Comparison of ENCODE assay signal across 1 cellular context in the genomic region with DNA sequence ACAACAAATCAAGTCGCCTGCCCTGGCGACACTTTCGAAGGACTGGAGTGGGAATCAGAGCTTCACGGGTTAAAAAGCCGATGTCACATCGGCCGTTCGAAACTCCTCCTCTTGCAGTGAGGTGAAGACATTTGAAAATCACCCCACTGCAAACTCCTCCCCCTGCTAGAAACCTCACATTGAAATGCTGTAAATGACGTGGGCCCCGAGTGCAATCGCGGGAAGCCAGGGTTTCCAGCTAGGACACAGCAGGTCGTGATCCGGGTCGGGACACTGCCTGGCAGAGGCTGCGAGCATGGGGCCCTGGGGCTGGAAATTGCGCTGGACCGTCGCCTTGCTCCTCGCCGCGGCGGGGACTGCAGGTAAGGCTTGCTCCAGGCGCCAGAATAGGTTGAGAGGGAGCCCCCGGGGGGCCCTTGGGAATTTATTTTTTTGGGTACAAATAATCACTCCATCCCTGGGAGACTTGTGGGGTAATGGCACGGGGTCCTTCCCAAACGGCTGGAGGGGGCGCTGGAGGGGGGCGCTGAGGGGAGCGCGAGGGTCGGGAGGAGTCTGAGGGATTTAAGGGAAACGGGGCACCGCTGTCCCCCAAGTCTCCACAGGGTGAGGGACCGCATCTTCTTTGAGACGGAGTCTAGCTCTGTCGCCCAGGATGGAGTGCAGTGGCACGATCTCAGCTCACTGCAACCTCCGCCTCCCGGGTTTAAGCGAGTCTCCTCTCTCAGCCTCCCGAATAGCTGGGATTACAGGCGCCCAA.
TF ChIP-seq lines count a peak whose summit lies in the region.

A gene (plus strand): TSS at position 210 of the 760 bp plus-strand sequence. CDS start 86 bp downstream, at position 296.

TF ChIP-seq in GM12878, 131 proteins besides CTCF, POLR2A, EP300 and RAD21 (continued from another document):
- TF ChIP-seq, protein P1, sequence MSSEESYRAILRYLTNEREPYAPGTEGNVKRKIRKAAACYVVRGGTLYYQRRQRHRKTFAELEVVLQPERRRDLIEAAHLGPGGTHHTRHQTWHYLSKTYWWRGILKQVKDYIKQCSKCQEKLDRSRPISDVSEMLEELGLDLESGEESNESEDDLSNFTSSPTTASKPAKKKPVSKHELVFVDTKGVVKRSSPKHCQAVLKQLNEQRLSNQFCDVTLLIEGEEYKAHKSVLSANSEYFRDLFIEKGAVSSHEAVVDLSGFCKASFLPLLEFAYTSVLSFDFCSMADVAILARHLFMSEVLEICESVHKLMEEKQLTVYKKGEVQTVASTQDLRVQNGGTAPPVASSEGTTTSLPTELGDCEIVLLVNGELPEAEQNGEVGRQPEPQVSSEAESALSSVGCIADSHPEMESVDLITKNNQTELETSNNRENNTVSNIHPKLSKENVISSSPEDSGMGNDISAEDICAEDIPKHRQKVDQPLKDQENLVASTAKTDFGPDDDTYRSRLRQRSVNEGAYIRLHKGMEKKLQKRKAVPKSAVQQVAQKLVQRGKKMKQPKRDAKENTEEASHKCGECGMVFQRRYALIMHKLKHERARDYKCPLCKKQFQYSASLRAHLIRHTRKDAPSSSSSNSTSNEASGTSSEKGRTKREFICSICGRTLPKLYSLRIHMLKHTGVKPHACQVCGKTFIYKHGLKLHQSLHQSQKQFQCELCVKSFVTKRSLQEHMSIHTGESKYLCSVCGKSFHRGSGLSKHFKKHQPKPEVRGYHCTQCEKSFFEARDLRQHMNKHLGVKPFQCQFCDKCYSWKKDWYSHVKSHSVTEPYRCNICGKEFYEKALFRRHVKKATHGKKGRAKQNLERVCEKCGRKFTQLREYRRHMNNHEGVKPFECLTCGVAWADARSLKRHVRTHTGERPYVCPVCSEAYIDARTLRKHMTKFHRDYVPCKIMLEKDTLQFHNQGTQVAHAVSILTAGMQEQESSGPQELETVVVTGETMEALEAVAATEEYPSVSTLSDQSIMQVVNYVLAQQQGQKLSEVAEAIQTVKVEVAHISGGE (CRISPR knock-in tag; IDR thresholded peaks at IDR 0.05): no peak
- TF ChIP-seq SREBF2 (IDR thresholded peaks at IDR 0.05; ENCODE audit: low read length) (peak; percentile 77), TCF12 (IDR thresholded peaks at IDR 0.05; ENCODE audit: low read depth, low read length) (peak; percentile 25; the same call in 1 of the 2 replicates), CBX3 (IDR thresholded peaks at IDR 0.05; ENCODE audit: borderline replicate concordance, low read depth) (no peak), FOXM1 (IDR thresholded peaks at IDR 0.05; ENCODE audit: low read depth, low read length) (no peak), NR2C1 (IDR thresholded peaks at IDR 0.05) (no peak), PML (IDR thresholded peaks at IDR 0.05; ENCODE audit: low read length) (peak; percentile 82), SREBF1 (IDR thresholded peaks at IDR 0.05; ENCODE audit: low read length) (peak; percentile 73; the same call in 1 of the 2 replicates), SIN3A (IDR thresholded peaks at IDR 0.05; ENCODE audit: low read depth, low read length) (peak; percentile 44; the same call in 1 of the 2 replicates), PAX8 (IDR thresholded peaks at IDR 0.05) (no peak), DPF2 (IDR thresholded peaks at IDR 0.05) (no peak), IKZF1 (conservative IDR thresholded peaks at IDR 0.05) (peak; percentile 53; the same call in 1 of the 2 replicates), ZBED1 (IDR thresholded peaks at IDR 0.05; ENCODE audit: borderline replicate concordance) (peak; percentile 72; the same call in 1 of the 2 replicates)
- TF ChIP-seq, protein P2, sequence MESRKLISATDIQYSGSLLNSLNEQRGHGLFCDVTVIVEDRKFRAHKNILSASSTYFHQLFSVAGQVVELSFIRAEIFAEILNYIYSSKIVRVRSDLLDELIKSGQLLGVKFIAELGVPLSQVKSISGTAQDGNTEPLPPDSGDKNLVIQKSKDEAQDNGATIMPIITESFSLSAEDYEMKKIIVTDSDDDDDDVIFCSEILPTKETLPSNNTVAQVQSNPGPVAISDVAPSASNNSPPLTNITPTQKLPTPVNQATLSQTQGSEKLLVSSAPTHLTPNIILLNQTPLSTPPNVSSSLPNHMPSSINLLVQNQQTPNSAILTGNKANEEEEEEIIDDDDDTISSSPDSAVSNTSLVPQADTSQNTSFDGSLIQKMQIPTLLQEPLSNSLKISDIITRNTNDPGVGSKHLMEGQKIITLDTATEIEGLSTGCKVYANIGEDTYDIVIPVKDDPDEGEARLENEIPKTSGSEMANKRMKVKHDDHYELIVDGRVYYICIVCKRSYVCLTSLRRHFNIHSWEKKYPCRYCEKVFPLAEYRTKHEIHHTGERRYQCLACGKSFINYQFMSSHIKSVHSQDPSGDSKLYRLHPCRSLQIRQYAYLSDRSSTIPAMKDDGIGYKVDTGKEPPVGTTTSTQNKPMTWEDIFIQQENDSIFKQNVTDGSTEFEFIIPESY (IDR thresholded peaks at IDR 0.05): no peak
- TF ChIP-seq, protein P3, sequence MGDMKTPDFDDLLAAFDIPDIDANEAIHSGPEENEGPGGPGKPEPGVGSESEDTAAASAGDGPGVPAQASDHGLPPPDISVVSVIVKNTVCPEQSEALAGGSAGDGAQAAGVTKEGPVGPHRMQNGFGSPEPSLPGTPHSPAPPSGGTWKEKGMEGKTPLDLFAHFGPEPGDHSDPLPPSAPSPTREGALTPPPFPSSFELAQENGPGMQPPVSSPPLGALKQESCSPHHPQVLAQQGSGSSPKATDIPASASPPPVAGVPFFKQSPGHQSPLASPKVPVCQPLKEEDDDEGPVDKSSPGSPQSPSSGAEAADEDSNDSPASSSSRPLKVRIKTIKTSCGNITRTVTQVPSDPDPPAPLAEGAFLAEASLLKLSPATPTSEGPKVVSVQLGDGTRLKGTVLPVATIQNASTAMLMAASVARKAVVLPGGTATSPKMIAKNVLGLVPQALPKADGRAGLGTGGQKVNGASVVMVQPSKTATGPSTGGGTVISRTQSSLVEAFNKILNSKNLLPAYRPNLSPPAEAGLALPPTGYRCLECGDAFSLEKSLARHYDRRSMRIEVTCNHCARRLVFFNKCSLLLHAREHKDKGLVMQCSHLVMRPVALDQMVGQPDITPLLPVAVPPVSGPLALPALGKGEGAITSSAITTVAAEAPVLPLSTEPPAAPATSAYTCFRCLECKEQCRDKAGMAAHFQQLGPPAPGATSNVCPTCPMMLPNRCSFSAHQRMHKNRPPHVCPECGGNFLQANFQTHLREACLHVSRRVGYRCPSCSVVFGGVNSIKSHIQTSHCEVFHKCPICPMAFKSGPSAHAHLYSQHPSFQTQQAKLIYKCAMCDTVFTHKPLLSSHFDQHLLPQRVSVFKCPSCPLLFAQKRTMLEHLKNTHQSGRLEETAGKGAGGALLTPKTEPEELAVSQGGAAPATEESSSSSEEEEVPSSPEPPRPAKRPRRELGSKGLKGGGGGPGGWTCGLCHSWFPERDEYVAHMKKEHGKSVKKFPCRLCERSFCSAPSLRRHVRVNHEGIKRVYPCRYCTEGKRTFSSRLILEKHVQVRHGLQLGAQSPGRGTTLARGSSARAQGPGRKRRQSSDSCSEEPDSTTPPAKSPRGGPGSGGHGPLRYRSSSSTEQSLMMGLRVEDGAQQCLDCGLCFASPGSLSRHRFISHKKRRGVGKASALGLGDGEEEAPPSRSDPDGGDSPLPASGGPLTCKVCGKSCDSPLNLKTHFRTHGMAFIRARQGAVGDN (IDR thresholded peaks at IDR 0.05): no peak; the same call in 1 of the 2 replicates
- TF ChIP-seq, protein P4, sequence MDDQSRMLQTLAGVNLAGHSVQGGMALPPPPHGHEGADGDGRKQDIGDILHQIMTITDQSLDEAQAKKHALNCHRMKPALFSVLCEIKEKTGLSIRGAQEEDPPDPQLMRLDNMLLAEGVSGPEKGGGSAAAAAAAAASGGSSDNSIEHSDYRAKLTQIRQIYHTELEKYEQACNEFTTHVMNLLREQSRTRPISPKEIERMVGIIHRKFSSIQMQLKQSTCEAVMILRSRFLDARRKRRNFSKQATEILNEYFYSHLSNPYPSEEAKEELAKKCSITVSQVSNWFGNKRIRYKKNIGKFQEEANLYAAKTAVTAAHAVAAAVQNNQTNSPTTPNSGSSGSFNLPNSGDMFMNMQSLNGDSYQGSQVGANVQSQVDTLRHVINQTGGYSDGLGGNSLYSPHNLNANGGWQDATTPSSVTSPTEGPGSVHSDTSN (IDR thresholded peaks at IDR 0.05; ENCODE audit: insufficient replicate concordance, low read depth, low read length): no peak
- TF ChIP-seq, protein P5, sequence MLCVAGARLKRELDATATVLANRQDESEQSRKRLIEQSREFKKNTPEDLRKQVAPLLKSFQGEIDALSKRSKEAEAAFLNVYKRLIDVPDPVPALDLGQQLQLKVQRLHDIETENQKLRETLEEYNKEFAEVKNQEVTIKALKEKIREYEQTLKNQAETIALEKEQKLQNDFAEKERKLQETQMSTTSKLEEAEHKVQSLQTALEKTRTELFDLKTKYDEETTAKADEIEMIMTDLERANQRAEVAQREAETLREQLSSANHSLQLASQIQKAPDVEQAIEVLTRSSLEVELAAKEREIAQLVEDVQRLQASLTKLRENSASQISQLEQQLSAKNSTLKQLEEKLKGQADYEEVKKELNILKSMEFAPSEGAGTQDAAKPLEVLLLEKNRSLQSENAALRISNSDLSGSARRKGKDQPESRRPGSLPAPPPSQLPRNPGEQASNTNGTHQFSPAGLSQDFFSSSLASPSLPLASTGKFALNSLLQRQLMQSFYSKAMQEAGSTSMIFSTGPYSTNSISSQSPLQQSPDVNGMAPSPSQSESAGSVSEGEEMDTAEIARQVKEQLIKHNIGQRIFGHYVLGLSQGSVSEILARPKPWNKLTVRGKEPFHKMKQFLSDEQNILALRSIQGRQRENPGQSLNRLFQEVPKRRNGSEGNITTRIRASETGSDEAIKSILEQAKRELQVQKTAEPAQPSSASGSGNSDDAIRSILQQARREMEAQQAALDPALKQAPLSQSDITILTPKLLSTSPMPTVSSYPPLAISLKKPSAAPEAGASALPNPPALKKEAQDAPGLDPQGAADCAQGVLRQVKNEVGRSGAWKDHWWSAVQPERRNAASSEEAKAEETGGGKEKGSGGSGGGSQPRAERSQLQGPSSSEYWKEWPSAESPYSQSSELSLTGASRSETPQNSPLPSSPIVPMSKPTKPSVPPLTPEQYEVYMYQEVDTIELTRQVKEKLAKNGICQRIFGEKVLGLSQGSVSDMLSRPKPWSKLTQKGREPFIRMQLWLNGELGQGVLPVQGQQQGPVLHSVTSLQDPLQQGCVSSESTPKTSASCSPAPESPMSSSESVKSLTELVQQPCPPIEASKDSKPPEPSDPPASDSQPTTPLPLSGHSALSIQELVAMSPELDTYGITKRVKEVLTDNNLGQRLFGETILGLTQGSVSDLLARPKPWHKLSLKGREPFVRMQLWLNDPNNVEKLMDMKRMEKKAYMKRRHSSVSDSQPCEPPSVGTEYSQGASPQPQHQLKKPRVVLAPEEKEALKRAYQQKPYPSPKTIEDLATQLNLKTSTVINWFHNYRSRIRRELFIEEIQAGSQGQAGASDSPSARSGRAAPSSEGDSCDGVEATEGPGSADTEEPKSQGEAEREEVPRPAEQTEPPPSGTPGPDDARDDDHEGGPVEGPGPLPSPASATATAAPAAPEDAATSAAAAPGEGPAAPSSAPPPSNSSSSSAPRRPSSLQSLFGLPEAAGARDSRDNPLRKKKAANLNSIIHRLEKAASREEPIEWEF (IDR thresholded peaks at IDR 0.05; ENCODE audit: insufficient replicate concordance, low read depth, low read length): no peak
